Comparison of ENCODE assay signal across 23 cellular contexts in the genomic region with DNA sequence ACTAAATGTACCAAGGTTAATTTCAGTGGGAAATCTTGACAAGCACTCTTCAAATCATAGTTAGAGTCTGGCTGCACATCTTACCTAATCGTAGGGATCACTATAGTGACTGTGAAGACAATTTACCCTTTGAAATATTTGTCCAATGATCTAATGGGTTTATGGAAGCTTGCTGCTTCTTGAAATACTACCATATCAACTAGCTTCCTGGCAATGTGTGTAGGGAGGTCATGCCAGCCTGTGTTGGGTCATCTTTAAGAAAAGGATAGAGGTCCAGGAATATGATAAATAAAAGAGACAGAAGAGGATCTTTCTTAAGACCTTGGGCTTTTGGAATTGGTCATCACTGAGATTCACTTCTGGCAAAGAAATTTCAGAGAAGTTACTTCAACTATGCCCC.
DNase-seq lines count a peak whose midpoint lies in the region; ATAC-seq and TF ChIP-seq lines count a peak whose summit lies in the region.
"Had no signal": no experiment of that assay in that cellular context is flagged by ENCODE, and none has a peak within 500 bp of the region (broad histone marks: within the 10 kb centered on the region; RNA-seq: fewer than 3 reads in every experiment).

No MANE protein-coding gene starts in this region.

- no peak overlapping the region for H3K27ac Mint-ChIP-seq in nephron progenitor cell
- H3K27ac Mint-ChIP-seq: CD14-positive monocyte; CD8-positive, alpha-beta memory T cell had no signal

- DNase-seq in left ventricle myocardium inferior, result no peak
- DNase-seq in heart left ventricle, result no peak
- peak; percentile 44 for DNase-seq in NCI-H226
- DNase-seq in nephron progenitor cell, result no peak
- DNase-seq: BE2C; C1 segment of cervical spinal cord; CD4-positive, alpha-beta memory T cell; CD4-positive, CD25-positive, alpha-beta regulatory T cell; CD8-positive, alpha-beta memory T cell; COR-L47; DMS 273 treated with DMSO at 0.1 percent for 48 hours; DMS153; DMS53; DMS79; DND-41; EL; GF-D8 had no signal

- H3K4me1 Mint-ChIP-seq in nephron progenitor cell, result no peaks in the 10 kb centered on the region
- H3K4me1 Mint-ChIP-seq: CD4-positive, CD25-positive, alpha-beta regulatory T cell; CD8-positive, alpha-beta memory T cell had no signal

- peaks cover 6% of the 10 kb centered on the region for H3K36me3 ChIP-seq in left ventricle myocardium inferior
- no peaks in the 10 kb centered on the region for H3K36me3 ChIP-seq in heart left ventricle
- H3K36me3 ChIP-seq in subcutaneous abdominal adipose tissue (ENCODE audit: control insufficient read depth in 5 of 5, insufficient read depth in 5 of 5, low read length in 5 of 5), result no peaks in the 10 kb centered on the region
- H3K36me3 ChIP-seq: BE2C, BLaER1 had no signal

- WGBS in heart left ventricle, 4 donors, result 57 to 68% (median 57%) methylated on average over 1 of the region's 1 CpG

- peaks cover 3% of the 10 kb centered on the region for H3K27me3 Mint-ChIP-seq in nephron progenitor cell (ENCODE audit: low read depth, poor library complexity)
- H3K27me3 Mint-ChIP-seq: CD4-positive, alpha-beta memory T cell; CD4-positive, CD25-positive, alpha-beta regulatory T cell; CD8-positive, alpha-beta memory T cell had no signal

- H3K4me3 Mint-ChIP-seq in nephron progenitor cell, result no peak overlapping the region
- H3K4me3 Mint-ChIP-seq: CD8-positive, alpha-beta memory T cell had no signal

- intact Hi-C loops in left ventricle myocardium inferior (cut with micrococcal nuclease), result no loop called here
- intact Hi-C loops in heart left ventricle (cut with DNase I), result loop anchor here in 2 of 10 donors (5.0 to 10.0 kb wide), 2 partner anchors 86 to 118 kb away; partner anchors contain the start of gene POLE4 (in 1 of the 2)

- H3K9ac ChIP-seq in subcutaneous abdominal adipose tissue (ENCODE audit: low read length in 5 of 5), result no peak overlapping the region
- H3K9ac ChIP-seq: BLaER1 had no signal

- H3K9me3 ChIP-seq in left ventricle myocardium inferior (replicated peaks), result peaks cover 7% of the 10 kb centered on the region
- H3K9me3 ChIP-seq in heart left ventricle, result peaks cover 0 to 10% (median 0%) of the 10 kb centered on the region in 12 donors
- H3K9me3 ChIP-seq in subcutaneous abdominal adipose tissue (ENCODE audit: control insufficient read depth in 5 of 5, low read length in 5 of 5), result no peaks in the 10 kb centered on the region
- H3K9me3 ChIP-seq: A549, BE2C, BLaER1 had no signal

- H3K4me1 ChIP-seq in left ventricle myocardium inferior (peaks cover 30% of the 10 kb centered on the region), heart left ventricle (peaks cover 0 to 33% (median 14%) of the 10 kb centered on the region in 12 donors), subcutaneous abdominal adipose tissue (ENCODE audit: control insufficient read depth in 5 of 5, insufficient read depth in 5 of 5, low read length in 5 of 5) (peaks cover 2 to 33% (median 16%) of the 10 kb centered on the region in 5 donors)
- H3K4me1 ChIP-seq: BE2C had no signal

- no peaks in the 10 kb centered on the region for H3K27me3 ChIP-seq in left ventricle myocardium inferior (ENCODE audit: low read depth)
- no peaks in the 10 kb centered on the region for H3K27me3 ChIP-seq in heart left ventricle
- H3K27me3 ChIP-seq in subcutaneous abdominal adipose tissue (ENCODE audit: control insufficient read depth in 5 of 5, insufficient read depth in 4 of 5, low read length in 5 of 5), result no peaks in the 10 kb centered on the region
- H3K27me3 ChIP-seq: BE2C, BLaER1 had no signal

- no peak for TF ChIP-seq POLR2A in heart left ventricle (IDR thresholded peaks at IDR 0.05)

- no peaks in the 10 kb centered on the region for H3K9me3 Mint-ChIP-seq in nephron progenitor cell
- H3K9me3 Mint-ChIP-seq: CD14-positive monocyte; CD4-positive, alpha-beta memory T cell; CD8-positive, alpha-beta memory T cell had no signal

- H3K27ac ChIP-seq in left ventricle myocardium inferior (replicated peaks) (peak overlapping the region; percentile 74), heart left ventricle (peak overlapping the region in 3 of 12 donors; percentile 29 to 78 (median 51)), subcutaneous abdominal adipose tissue (ENCODE audit: low read depth, low read length) (peak overlapping the region; percentile 42)
- H3K27ac ChIP-seq: 22Rv1, A549, BLaER1 had no signal

- H3K4me3 ChIP-seq in left ventricle myocardium inferior, result no peak overlapping the region
- no peak overlapping the region for H3K4me3 ChIP-seq in heart left ventricle
- H3K4me3 ChIP-seq in subcutaneous abdominal adipose tissue (ENCODE audit: low read depth in 1 of 5, low read length in 5 of 5), result no peak overlapping the region
- H3K4me3 ChIP-seq: A549, BLaER1 had no signal

- TF ChIP-seq CTCF in left ventricle myocardium inferior (IDR thresholded peaks at IDR 0.05; ENCODE audit: borderline replicate concordance), result no peak
- no peak for TF ChIP-seq CTCF in heart left ventricle (IDR thresholded peaks at IDR 0.05)
- TF ChIP-seq CTCF in nephron progenitor cell (IDR thresholded peaks at IDR 0.05), result no peak

- no peaks in the 10 kb centered on the region for H3K36me3 Mint-ChIP-seq in nephron progenitor cell (ENCODE audit: low read depth)
- H3K36me3 Mint-ChIP-seq: CD14-positive monocyte had no signal

- ATAC-seq in heart left ventricle (no peak), GM18909 (IDR thresholded peaks at IDR 0.05; ENCODE audit: poor library complexity, unreplicated experiment) (no peak)
- ATAC-seq: A549 had no signal
